ENCODE assay signal across 13 cellular contexts in genomic region chr3:101842245-101842934, GRCh38. TPM values are rescaled to one million over a fixed set of nuclear protein-coding genes. Genes with fewer than 3 reads are reported as not detected.
DNase-seq lines count a peak whose midpoint lies in the region; ATAC-seq, FAIRE-seq and TF ChIP-seq lines count a peak whose summit lies in the region.
"Had no signal": no experiment of that assay in that cellular context is flagged by ENCODE, and none has a peak within 500 bp of the region (broad histone marks: within the 10 kb centered on the region; RNA-seq: fewer than 3 reads in every experiment).

No MANE protein-coding gene starts in this region.

- no peaks in the 10 kb centered on the region for H4K20me1 ChIP-seq in HepG2 (ENCODE audit: insufficient read depth, low read length)

- 60% methylated on average over 2 of the region's 2 CpGs for WGBS in HepG2 (ENCODE audit: low lambda C conversion rate)
- WGBS in right lobe of liver (ENCODE audit: insufficient coverage, low coverage, low lambda C conversion rate, missing lambda C conversion rate): 79% methylated on average over 2 of the region's 2 CpGs

- in situ Hi-C loops in HepG2 (cut with HindIII; ENCODE audit: extremely low pct_ligation_motif_present, low pct_unique_long_range_greater_than_20kb): no loop called here

- H3K9me3 ChIP-seq in HepG2 (ENCODE audit: low read length): no peaks in the 10 kb centered on the region
- H3K9me3 ChIP-seq in right lobe of liver: no peaks in the 10 kb centered on the region
- no peaks in the 10 kb centered on the region for H3K9me3 ChIP-seq in RWPE2 (ENCODE audit: severe bottlenecking)

- no peak for FAIRE-seq in HepG2 (lab: Jason Lieb, UNC)
- FAIRE-seq: A204.1 had no signal

- no peak for ATAC-seq in HepG2
- no peak for ATAC-seq in right lobe of liver
- ATAC-seq in RWPE2 (ENCODE audit: low read depth): peak; percentile 42; the same call in 1 of the 3 replicates

- TF ChIP-seq CTCF in HepG2 (CRISPR knock-in tag; IDR thresholded peaks at IDR 0.05) (no peak), right lobe of liver (IDR thresholded peaks at IDR 0.05) (no peak), RWPE2 (IDR thresholded peaks at IDR 0.05; ENCODE audit: poor library complexity, severe bottlenecking) (no peak)

- BruUV-seq in HepG2 (replicated peaks; lab: Mats Ljungman, UMichigan): no TSS peak

- H3K4me3 ChIP-seq in HepG2 (replicated peaks in 1 of 3; ENCODE audit: insufficient read depth in 1 of 3, low read depth in 2 of 3, low read length in 3 of 3): no peak overlapping the region
- no peak overlapping the region for H3K4me3 ChIP-seq in right lobe of liver
- H3K4me3 ChIP-seq in RWPE2 (ENCODE audit: severe bottlenecking): no peak overlapping the region
- H3K4me3 ChIP-seq: dorsolateral prefrontal cortex had no signal

- CTCF ChIA-PET in HepG2 (lab: Yijun Ruan, JAX; ENCODE audit: low intra/inter-chr PET ratio, low total read pairs): no interaction called here

- intact Hi-C loops in HepG2 (cut with micrococcal nuclease; ENCODE audit: unreplicated experiment) (no loop called here), right lobe of liver (cut with DNase I) (no loop called here)

- H3K27me3 ChIP-seq in HepG2 (ENCODE audit: control insufficient read depth in 1 of 2, insufficient read depth in 2 of 2, low read length in 2 of 2) (no peaks in the 10 kb centered on the region), right lobe of liver (no peaks in the 10 kb centered on the region), RWPE2 (ENCODE audit: insufficient read depth, poor library complexity, severe bottlenecking) (no peaks in the 10 kb centered on the region)
- H3K27me3 ChIP-seq: dorsolateral prefrontal cortex had no signal

- no peaks in the 10 kb centered on the region for H3K79me2 ChIP-seq in HepG2 (ENCODE audit: insufficient read depth, low read length)

- POLR2A ChIA-PET in HepG2 (lab: Yijun Ruan, JAX): no interaction called here

- H3K4me1 ChIP-seq in HepG2 (ENCODE audit: insufficient read depth, low read length) (peaks cover 11% of the 10 kb centered on the region), right lobe of liver (peaks cover 0 to 8% (median under 1%) of the 10 kb centered on the region in 4 donors), RWPE2 (ENCODE audit: insufficient read depth, poor library complexity, severe bottlenecking) (no peaks in the 10 kb centered on the region)

- DNase-seq in HepG2 (ENCODE audit: low spot score): no peak
- DNase-seq in right lobe of liver: no peak
- no peak for DNase-seq in RWPE2 (ENCODE audit: low spot score)
- peak; percentile 98 for DNase-seq in iPS DF 19.7 (ENCODE audit: low read depth, low spot score)
- DNase-seq in NCI-H345 treated with DMSO at 0.1 percent for 48 hours (lab: John Stamatoyannopoulos, UW; ENCODE audit: unreplicated experiment): no peak
- DNase-seq in OCI-M1 (lab: John Stamatoyannopoulos, UW): no peak
- DNase-seq in NCI-H2227 (lab: John Stamatoyannopoulos, UW; ENCODE audit: unreplicated experiment): no peak
- DNase-seq in activated CD8-positive, alpha-beta memory T cell treated with anti-CD3 and anti-CD28 coated beads, Interleukin-2, amount 50 U/mL, for 4 hours: no peak
- DNase-seq: dorsolateral prefrontal cortex, NCI-H446 treated with DMSO at 0.1 percent for 48 hours, nephron progenitor cell, WERI-Rb-1 had no signal

- no peak overlapping the region for H3K27ac ChIP-seq in HepG2 (ENCODE audit: extremely low read length, insufficient read depth, low read length)
- no peak overlapping the region for H3K27ac ChIP-seq in right lobe of liver
- H3K27ac ChIP-seq in RWPE2 (ENCODE audit: poor library complexity, severe bottlenecking): no peak overlapping the region
- H3K27ac ChIP-seq: dorsolateral prefrontal cortex, WERI-Rb-1 had no signal

- no peaks in the 10 kb centered on the region for H3K36me3 ChIP-seq in HepG2 (replicated peaks in 1 of 2; ENCODE audit: control insufficient read depth in 1 of 2, insufficient read depth in 2 of 2, low read length in 2 of 2)
- H3K36me3 ChIP-seq in right lobe of liver: no peaks in the 10 kb centered on the region
- no peaks in the 10 kb centered on the region for H3K36me3 ChIP-seq in RWPE2 (ENCODE audit: low read depth)
- H3K36me3 ChIP-seq: WERI-Rb-1 had no signal

- H3K4me2 ChIP-seq in HepG2 (ENCODE audit: low read depth, low read length): no peak overlapping the region

- TF ChIP-seq RAD21 in HepG2 (CRISPR knock-in tag; IDR thresholded peaks at IDR 0.05): no peak

- no peak overlapping the region for H3K9ac ChIP-seq in HepG2 (ENCODE audit: insufficient read depth, low read depth, low read length)

- no peak for TF ChIP-seq POLR2A in HepG2 (IDR thresholded peaks at IDR 0.05; ENCODE audit: insufficient read depth in 1 of 2, low read depth in 2 of 2, low read length in 2 of 2)
- TF ChIP-seq POLR2A in right lobe of liver (IDR thresholded peaks at IDR 0.05): no peak

- no peak overlapping the region for H2AFZ ChIP-seq in HepG2 (ENCODE audit: low read length)

- TF ChIP-seq EP300 in HepG2 (IDR thresholded peaks at IDR 0.05; ENCODE audit: low read depth in 2 of 2, low read length in 2 of 2) (no peak), HepG2 (CRISPR knock-in tag; IDR thresholded peaks at IDR 0.05; ENCODE audit: borderline replicate concordance) (no peak)

TF ChIP-seq in HepG2, 621 proteins besides CTCF, POLR2A, EP300 and RAD21:
- TF ChIP-seq JARID2 (CRISPR knock-in tag; IDR thresholded peaks at IDR 0.05; ENCODE audit: insufficient replicate concordance): no peak
- no peak for TF ChIP-seq HOXA9 (CRISPR knock-in tag; IDR thresholded peaks at IDR 0.05; ENCODE audit: borderline replicate concordance)
- no peak for TF ChIP-seq HCFC1 (IDR thresholded peaks at IDR 0.05; ENCODE audit: low read depth, low read length)
- TF ChIP-seq RBM22 (optimal IDR thresholded peaks at IDR 0.05; ENCODE audit: low read length): no peak
- TF ChIP-seq TEAD3 (CRISPR knock-in tag; optimal IDR thresholded peaks at IDR 0.05; ENCODE audit: borderline replicate concordance): peak; percentile 54
TF ChIP-seq in HepG2: peak in this region for 1.

RNA-seq across cellular contexts. Expression of gene NFKBIZ, which starts 6.9 kb away (rescaled TPM):
- total RNA-seq in HepG2 (2016; rRNA removed; fragmentation: Illumina TruSeq; extraction: Trizol) (5.5 and 25.9 TPM in 2 replicates), right lobe of liver (10 to 100 TPM; 23.4 to 83.1 (median 44.4) TPM)
- total RNA-seq in HepG2 (2016; cell fraction: cytosol; rRNA removed; fragmentation: Illumina TruSeq; extraction: Trizol; ENCODE audit: low read depth): 2.7 and 3.1 TPM in 2 replicates
- total RNA-seq in HepG2 (2016; cell fraction: insoluble cytoplasmic fraction; rRNA removed; fragmentation: Illumina TruSeq; extraction: Trizol): 5.7 and 27.3 TPM in 2 replicates
- 4.4 and 4.9 TPM in 2 replicates for total RNA-seq in HepG2 (2016; cell fraction: membrane; rRNA removed; fragmentation: Illumina TruSeq; extraction: Trizol)
- total RNA-seq in HepG2 (2016; cell fraction: nucleus; rRNA removed; fragmentation: Illumina TruSeq; extraction: Trizol): 68.6 TPM in 2 replicates
- polyA plus RNA-seq in HepG2 (2011; rRNA removed): 60.6 and 64.4 TPM in 2 replicates
- polyA plus RNA-seq in HepG2 (2011; cell fraction: cytosol; rRNA removed): 15.1 and 18.0 TPM in 2 replicates
- 119 and 131 TPM in 2 replicates for polyA plus RNA-seq in HepG2 (2011; cell fraction: nucleus; rRNA removed)
- polyA plus RNA-seq in HepG2 (2012): 6.7 and 12.3 TPM in 2 replicates
- 1.2 and 1.6 TPM in 2 replicates for polyA plus RNA-seq in HepG2 (2016; cell fraction: cytosol; fragmentation: Illumina TruSeq; extraction: Trizol; ENCODE audit: low read depth)
- polyA plus RNA-seq in HepG2 (2016; cell fraction: insoluble cytoplasmic fraction; fragmentation: Illumina TruSeq; extraction: Trizol; ENCODE audit: low read depth): 3.7 and 4.3 TPM in 2 replicates
- 1.9 and 2.3 TPM in 2 replicates for polyA plus RNA-seq in HepG2 (2016; cell fraction: membrane; fragmentation: Illumina TruSeq; extraction: Trizol; ENCODE audit: low read depth)
- 93.3 and 117 TPM in 2 replicates for polyA plus RNA-seq in HepG2 (2016; cell fraction: nucleus; fragmentation: Illumina TruSeq; extraction: Trizol; ENCODE audit: insufficient read depth, low read depth)
- 12.8 and 49.4 TPM in 2 replicates for polyA minus RNA-seq in HepG2 (2011; rRNA and poly(A)+ RNA removed; ENCODE audit: low replicate concordance)
- 11.4 and 16.5 TPM in 2 replicates for polyA minus RNA-seq in HepG2 (2011; cell fraction: cytosol; rRNA and poly(A)+ RNA removed)
- polyA minus RNA-seq in HepG2 (2011; cell fraction: nucleus; rRNA and poly(A)+ RNA removed): 170 and 306 TPM in 2 replicates
